ENCODE assay signal across 19 cellular contexts in the genomic region with DNA sequence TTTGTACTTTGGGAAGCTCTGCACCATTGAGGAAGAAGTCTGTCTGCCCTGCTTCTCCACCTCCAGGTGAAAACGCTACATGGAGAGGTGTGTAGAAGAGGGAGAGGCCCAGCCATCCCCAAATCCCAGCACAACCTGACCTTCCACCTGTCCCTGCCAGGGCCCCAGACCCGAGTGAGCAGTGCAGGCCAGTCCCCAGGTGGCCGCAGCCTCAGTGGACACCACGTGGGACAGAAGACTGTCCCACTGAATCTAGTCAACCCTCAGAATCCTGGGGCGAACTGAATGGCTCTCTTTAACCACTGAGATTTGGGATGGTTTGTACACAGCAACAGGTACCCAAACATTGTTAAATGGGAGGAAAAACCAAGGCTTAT. TPM values are rescaled to one million over a fixed set of nuclear protein-coding genes. Genes with fewer than 3 reads are reported as not detected.
A peak's percentile ranks its signal among the peaks of the same experiment; 100 is the strongest.
DNase-seq lines count a peak whose midpoint lies in the region; ATAC-seq and TF ChIP-seq lines count a peak whose summit lies in the region.
"Had no signal": no experiment of that assay in that cellular context is flagged by ENCODE, and none has a peak within 500 bp of the region (broad histone marks: within the 10 kb centered on the region; RNA-seq: fewer than 3 reads in every experiment).

No MANE protein-coding gene starts in this region.

- TF ChIP-seq POLR2A in esophagus squamous epithelium (IDR thresholded peaks at IDR 0.05) = no peak

- peaks cover 0 to 9% of the 10 kb centered on the region in 2 donors for H3K4me1 ChIP-seq in right atrium auricular region
- peaks cover 5 to 39% (median 12%) of the 10 kb centered on the region in 3 donors for H3K4me1 ChIP-seq in esophagus squamous epithelium
- H3K4me1 ChIP-seq in psoas muscle = no peaks in the 10 kb centered on the region
- H3K4me1 ChIP-seq: HAP-1 had no signal

- no peak for ATAC-seq in Right ventricle myocardium superior (ENCODE audit: poor library complexity)
- ATAC-seq in psoas muscle = no peak
- no peak for ATAC-seq in GM19035 (IDR thresholded peaks at IDR 0.05; ENCODE audit: unreplicated experiment)

- H3K36me3 ChIP-seq in right atrium auricular region = no peaks in the 10 kb centered on the region
- H3K36me3 ChIP-seq in esophagus squamous epithelium = no peaks in the 10 kb centered on the region
- no peaks in the 10 kb centered on the region for H3K36me3 ChIP-seq in psoas muscle (ENCODE audit: insufficient read depth in 1 of 2, low read depth in 1 of 2)
- H3K36me3 ChIP-seq: HAP-1, MG63 had no signal

- TF ChIP-seq CTCF in right atrium auricular region (IDR thresholded peaks at IDR 0.05) (no peak), esophagus squamous epithelium (IDR thresholded peaks at IDR 0.05) (no peak), psoas muscle (IDR thresholded peaks at IDR 0.05) (no peak)

- H3K27me3 ChIP-seq in right atrium auricular region (no peaks in the 10 kb centered on the region), esophagus squamous epithelium (peaks cover 0 to 7% (median 0%) of the 10 kb centered on the region in 4 donors), psoas muscle (ENCODE audit: insufficient read depth in 3 of 3, low read length in 2 of 3) (peaks cover 0 to 2% (median 0%) of the 10 kb centered on the region in 3 donors)
- H3K27me3 ChIP-seq: MG63 had no signal

- intact Hi-C loops in Right ventricle myocardium superior (cut with DNase I) (no loop called here), esophagus squamous epithelium (cut with DNase I) (no loop called here), psoas muscle (cut with DNase I) (no loop called here)

- no peak for DNase-seq in right atrium auricular region (ENCODE audit: low spot score)
- DNase-seq in Right ventricle myocardium superior = no peak
- no peak for DNase-seq in esophagus squamous epithelium (lab: John Stamatoyannopoulos, UW)
- DNase-seq in psoas muscle = no peak
- DNase-seq in cerebellum (ENCODE audit: low spot score) = no peak
- DNase-seq in GOT3 (lab: John Stamatoyannopoulos, UW) = no peak
- no peak for DNase-seq in stimulated activated naive CD4-positive, alpha-beta T cell treated with Interleukin-2 at 50 U/mL for 16 hours (lab: John Stamatoyannopoulos, UW)
- DNase-seq: activated naive CD4-positive, alpha-beta T cell treated with anti-CD3 and anti-CD28 coated beads, Interleukin-2, amount 50 U/mL, for 16 hours; CD4-positive, alpha-beta memory T cell; IMR-90; mesendoderm; MG63; NCI-H1436 treated with DMSO at 0.1 percent for 48 hours; SHP77 treated with DMSO at 0.1 percent for 48 hours had no signal

- H3K9me3 ChIP-seq in right atrium auricular region (no peaks in the 10 kb centered on the region), esophagus squamous epithelium (no peaks in the 10 kb centered on the region), psoas muscle (no peaks in the 10 kb centered on the region)
- H3K9me3 ChIP-seq: HAP-1, MG63 had no signal

- WGBS in esophagus squamous epithelium, 2 donors = 82 to 90% methylated on average over 3 of the region's 5 CpGs
- 82 to 88% (median 87%) methylated on average over 5 of the region's 5 CpGs for WGBS in psoas muscle, 3 donors

- H3K4me3 ChIP-seq in right atrium auricular region (no peak overlapping the region), esophagus squamous epithelium (no peak overlapping the region), psoas muscle (no peak overlapping the region)
- H3K4me3 ChIP-seq: HAP-1, MG63 had no signal

- peak overlapping the region; percentile 21 to 39 for H3K27ac ChIP-seq in right atrium auricular region
- peak overlapping the region in 3 of 4 donors; percentile 18 to 69 (median 27) for H3K27ac ChIP-seq in esophagus squamous epithelium
- H3K27ac ChIP-seq in psoas muscle = peak overlapping the region; percentile 67

RNA-seq across cellular contexts. Expression of a gene that starts 29.9 kb away (rescaled TPM):
- total RNA-seq in right atrium auricular region (not detected), Right ventricle myocardium superior (not detected), esophagus squamous epithelium (not detected), psoas muscle (not detected), cerebellum (0.27 TPM)
- not detected for polyA plus RNA-seq in psoas muscle
- total RNA-seq: CD4-positive, alpha-beta memory T cell; IMR-90; ureter had no signal
- polyA plus RNA-seq: CD4-positive, alpha-beta memory T cell; IMR-90; keratinocyte; neural cell had no signal

RNA-seq across cellular contexts. Expression of a gene that starts 49.4 kb away (rescaled TPM):
- total RNA-seq in right atrium auricular region (100 to 1,000 TPM; 133 to 177 TPM), Right ventricle myocardium superior (120 TPM), esophagus squamous epithelium (10 to 100 TPM in 3 of 4 donors, 1 to 10 TPM in 1; 8.9 to 35.1 (median 13.6) TPM), psoas muscle (10 to 100 TPM in 3 of 4 donors, 1 to 10 TPM in 1; 9.3 to 31.5 (median 15.5) TPM), cerebellum (29.1 TPM)
- polyA plus RNA-seq in psoas muscle = 100 to 1,000 TPM in 1 of 3 donors, 10 to 100 TPM in 2; 10.9 to 143 (median 31.7) TPM
